ENCODE assay signal across 6 cellular contexts in the genomic region with DNA sequence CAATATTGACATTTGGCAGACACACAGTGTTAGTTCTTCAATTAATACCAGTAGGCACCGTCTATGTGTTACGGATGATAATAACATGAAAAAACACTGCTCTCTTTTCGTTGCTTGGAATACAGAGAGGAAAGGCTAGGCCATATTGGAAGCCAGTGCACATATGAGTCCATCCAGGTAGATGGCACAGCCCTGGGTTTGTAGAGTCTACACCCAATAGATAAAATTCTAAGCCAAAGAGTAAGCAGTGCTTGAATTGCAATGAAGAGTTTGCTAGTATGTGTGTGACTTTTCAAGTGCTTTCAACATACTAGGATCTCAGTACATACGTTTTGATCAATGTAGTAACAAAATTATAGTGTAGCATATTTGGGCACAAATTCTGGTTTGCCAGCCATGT.
"Had no signal": no experiment of that assay in that cellular context is flagged by ENCODE, and none has a peak within 500 bp of the region (broad histone marks: within the 10 kb centered on the region; RNA-seq: fewer than 3 reads in every experiment).

No MANE protein-coding gene starts in this region.

- DNase-seq: H9, HCEC 1CT, IMR-90, KG1 had no signal

- ATAC-seq: GM23338, K562 had no signal

- H3K4me3 ChIP-seq: GM23338, K562 had no signal
